ENCODE assay signal across 22 cellular contexts in the genomic region with DNA sequence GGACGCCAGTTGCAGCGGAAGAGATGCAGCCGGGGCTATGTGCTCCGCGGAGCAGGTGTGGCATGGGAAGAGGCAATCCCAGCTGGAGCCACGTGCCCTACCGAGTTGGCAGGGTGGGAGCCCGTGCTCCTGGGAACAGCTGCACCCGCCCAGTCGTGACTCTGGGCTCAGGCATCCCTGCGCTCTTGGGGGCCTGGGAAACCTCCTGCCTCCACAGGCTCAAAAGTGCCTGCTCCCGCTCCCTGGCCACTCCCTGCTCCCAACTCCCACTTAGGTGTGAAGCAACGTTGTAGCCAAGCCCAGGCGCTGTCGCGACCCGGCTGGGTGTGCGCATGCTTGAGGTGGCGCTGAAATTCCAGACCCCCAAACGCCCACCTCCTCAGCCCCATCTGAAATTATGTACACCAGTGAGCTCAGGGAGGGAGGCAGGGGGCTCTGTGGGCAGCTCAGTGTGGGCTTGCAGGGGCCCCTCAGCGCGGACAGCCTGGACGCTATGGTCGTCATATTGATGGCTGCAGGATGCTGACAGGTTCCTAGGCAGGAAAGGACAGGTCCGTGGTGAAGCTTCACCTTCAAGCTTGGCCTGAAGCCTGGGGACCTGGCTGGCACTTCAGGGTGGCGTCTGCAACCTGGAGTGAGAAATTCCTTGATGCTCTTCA.
A peak's percentile ranks its signal among the peaks of the same experiment; 100 is the strongest.
DNase-seq lines count a peak whose midpoint lies in the region; ATAC-seq and TF ChIP-seq lines count a peak whose summit lies in the region.
"Had no signal": no experiment of that assay in that cellular context is flagged by ENCODE, and none has a peak within 500 bp of the region (broad histone marks: within the 10 kb centered on the region; RNA-seq: fewer than 3 reads in every experiment).

No MANE protein-coding gene starts in this region.

- POLR2A ChIA-PET in activated CD8-positive, alpha-beta T cell treated with anti-CD3 and anti-CD28 coated beads for 36 hours (lab: Charles Lee), result no interaction called here

- no peaks in the 10 kb centered on the region for H3K9me3 ChIP-seq in lower lobe of right lung
- peaks cover 0 to 27% (median 7%) of the 10 kb centered on the region in 8 donors for H3K9me3 ChIP-seq in spleen
- H3K9me3 ChIP-seq in T-helper 17 cell (ENCODE audit: control insufficient read depth, low read length, poor library complexity, severe bottlenecking), result no peaks in the 10 kb centered on the region

- TF ChIP-seq CTCF in natural killer cell (IDR thresholded peaks at IDR 0.05) (no peak), lower lobe of right lung (IDR thresholded peaks at IDR 0.05) (no peak), spleen (IDR thresholded peaks at IDR 0.05 in 8 of 11, conservative IDR thresholded peaks at IDR 0.05 in 3 of 11) (no peak)
- no peak for TF ChIP-seq CTCF in activated CD8-positive, alpha-beta T cell treated with anti-CD3 and anti-CD28 coated beads for 36 hours (IDR thresholded peaks at IDR 0.05)

- H3K36me3 ChIP-seq in lower lobe of right lung, result no peaks in the 10 kb centered on the region
- H3K36me3 ChIP-seq in spleen, result no peaks in the 10 kb centered on the region
- H3K36me3 ChIP-seq: BLaER1 treated with 17β-estradiol and CSF1 and Interleukin-3, amounts not matched to agents 10 nM and 100 nM had no signal

- peak; percentile 13 to 28 for ATAC-seq in natural killer cell treated with Interleukin-12 subunit alpha and Interleukin-12 subunit beta and Interleukin-15 and Interleukin-18, amount 100 ng/mL, for 72 hours
- ATAC-seq in natural killer cell (no peak), lower lobe of right lung (peak; percentile 12 to 47), T-helper 17 cell (no peak)
- ATAC-seq in activated CD8-positive, alpha-beta T cell treated with anti-CD3 and anti-CD28 coated beads for 36 hours, result no peak
- no peak for ATAC-seq in stimulated activated naive CD8-positive, alpha-beta T cell treated with anti-CD3 and anti-CD28 coated beads, Interleukin-15, amount 100 ng/mL, for 72 hours
- ATAC-seq: Panc1 had no signal

- no peak for DNase-seq in natural killer cell treated with Interleukin-12 subunit alpha and Interleukin-12 subunit beta and Interleukin-15 and Interleukin-18, amount 100 ng/mL, for 72 hours (ENCODE audit: low spot score)
- no peak for DNase-seq in natural killer cell
- DNase-seq in lower lobe of right lung, result peak; percentile 37
- peak; percentile 64 for DNase-seq in spleen
- no peak for DNase-seq in activated CD8-positive, alpha-beta T cell treated with anti-CD3 and anti-CD28 coated beads for 36 hours
- no peak for DNase-seq in NCI-H187 (lab: John Stamatoyannopoulos, UW)
- no peak for DNase-seq in T-helper 17 cell
- DNase-seq in stimulated activated naive CD8-positive, alpha-beta T cell treated with anti-CD3 and anti-CD28 coated beads, Interleukin-15, amount 100 ng/mL, for 72 hours, result no peak
- DNase-seq: CD4-positive, alpha-beta T cell; H9; HFFc6; KBM-7; MV-4-11; NCI-H1105; NCI-H146; NCI-H2029 treated with DMSO at 0.1 percent for 48 hours; NCI-H2227 treated with DMSO at 0.1 percent for 48 hours; NCI-H526 treated with DMSO at 0.1 percent for 48 hours; SHP77 treated with DMSO at 0.1 percent for 48 hours had no signal

- H3K4me3 Mint-ChIP-seq in natural killer cell treated with Interleukin-12 subunit alpha and Interleukin-12 subunit beta and Interleukin-15 and Interleukin-18, amount 100 ng/mL, for 72 hours, result no peak overlapping the region
- H3K4me3 Mint-ChIP-seq in natural killer cell (no peak overlapping the region), T-helper 17 cell (no peak overlapping the region)
- H3K4me3 Mint-ChIP-seq in activated CD8-positive, alpha-beta T cell treated with anti-CD3 and anti-CD28 coated beads for 36 hours, result no peak overlapping the region
- H3K4me3 Mint-ChIP-seq in stimulated activated naive CD8-positive, alpha-beta T cell treated with anti-CD3 and anti-CD28 coated beads, Interleukin-15, amount 100 ng/mL, for 72 hours, result no peak overlapping the region
- H3K4me3 Mint-ChIP-seq: CD4-positive, alpha-beta T cell; H9; HFFc6 had no signal

- TF ChIP-seq POLR2A in spleen (IDR thresholded peaks at IDR 0.05), result no peak

- peaks cover 8% of the 10 kb centered on the region for H3K9me3 Mint-ChIP-seq in natural killer cell treated with Interleukin-12 subunit alpha and Interleukin-12 subunit beta and Interleukin-15 and Interleukin-18, amount 100 ng/mL, for 72 hours
- peaks cover 7 to 12% of the 10 kb centered on the region in 2 donors for H3K9me3 Mint-ChIP-seq in natural killer cell
- peaks cover 3% of the 10 kb centered on the region for H3K9me3 Mint-ChIP-seq in activated CD8-positive, alpha-beta T cell treated with anti-CD3 and anti-CD28 coated beads for 36 hours
- H3K9me3 Mint-ChIP-seq in stimulated activated naive CD8-positive, alpha-beta T cell treated with anti-CD3 and anti-CD28 coated beads, Interleukin-15, amount 100 ng/mL, for 72 hours, result no peaks in the 10 kb centered on the region
- H3K9me3 Mint-ChIP-seq: CD4-positive, alpha-beta T cell had no signal

- H3K27me3 ChIP-seq in lower lobe of right lung (ENCODE audit: low read depth) (no peaks in the 10 kb centered on the region), spleen (replicated peaks in 1 of 7) (no peaks in the 10 kb centered on the region)
- H3K27me3 ChIP-seq: BLaER1 treated with 17β-estradiol and CSF1 and Interleukin-3, amounts not matched to agents 10 nM and 100 nM had no signal

- H3K36me3 Mint-ChIP-seq in natural killer cell treated with Interleukin-12 subunit alpha and Interleukin-12 subunit beta and Interleukin-15 and Interleukin-18, amount 100 ng/mL, for 72 hours, result no peaks in the 10 kb centered on the region
- no peaks in the 10 kb centered on the region for H3K36me3 Mint-ChIP-seq in natural killer cell
- no peaks in the 10 kb centered on the region for H3K36me3 Mint-ChIP-seq in activated CD8-positive, alpha-beta T cell treated with anti-CD3 and anti-CD28 coated beads for 36 hours (ENCODE audit: low read depth)
- no peaks in the 10 kb centered on the region for H3K36me3 Mint-ChIP-seq in T-helper 17 cell (ENCODE audit: low read depth)

- H3K27ac Mint-ChIP-seq in natural killer cell treated with Interleukin-12 subunit alpha and Interleukin-12 subunit beta and Interleukin-15 and Interleukin-18, amount 100 ng/mL, for 72 hours, result no peak overlapping the region
- H3K27ac Mint-ChIP-seq in natural killer cell (no peak overlapping the region), T-helper 17 cell (no peak overlapping the region)
- no peak overlapping the region for H3K27ac Mint-ChIP-seq in activated CD8-positive, alpha-beta T cell treated with anti-CD3 and anti-CD28 coated beads for 36 hours
- H3K27ac Mint-ChIP-seq in stimulated activated naive CD8-positive, alpha-beta T cell treated with anti-CD3 and anti-CD28 coated beads, Interleukin-15, amount 100 ng/mL, for 72 hours, result no peak overlapping the region
- H3K27ac Mint-ChIP-seq: CD4-positive, alpha-beta T cell; H9; HFFc6 had no signal

- H3K4me3 ChIP-seq in lower lobe of right lung (no peak overlapping the region), spleen (no peak overlapping the region)
- H3K4me3 ChIP-seq: BLaER1 treated with 17β-estradiol and CSF1 and Interleukin-3, amounts not matched to agents 10 nM and 100 nM had no signal

- H3K27ac ChIP-seq in lower lobe of right lung, result no peak overlapping the region
- no peak overlapping the region for H3K27ac ChIP-seq in spleen
- H3K27ac ChIP-seq: BLaER1 treated with 17β-estradiol and CSF1 and Interleukin-3, amounts not matched to agents 10 nM and 100 nM; RWPE1 had no signal

- intact Hi-C loops in natural killer cell (cut with micrococcal nuclease), result no loop called here
- intact Hi-C loops in lower lobe of right lung (cut with DNase I), result no loop called here
- intact Hi-C loops in spleen (cut with DNase I; ENCODE audit: low total_unique reads), result no loop called here
- intact Hi-C loops in activated CD8-positive, alpha-beta T cell treated with anti-CD3 and anti-CD28 coated beads for 36 hours (cut with micrococcal nuclease), result no loop called here

- WGBS in spleen, 5 donors, result 89 to 95% (median 93%) methylated on average over 24 to 26 of the region's 26 CpGs

- H3K4me1 ChIP-seq in lower lobe of right lung, result no peaks in the 10 kb centered on the region
- no peaks in the 10 kb centered on the region for H3K4me1 ChIP-seq in spleen
- H3K4me1 ChIP-seq: BLaER1 treated with 17β-estradiol and CSF1 and Interleukin-3, amounts not matched to agents 10 nM and 100 nM had no signal

- H3K27me3 Mint-ChIP-seq in natural killer cell treated with Interleukin-12 subunit alpha and Interleukin-12 subunit beta and Interleukin-15 and Interleukin-18, amount 100 ng/mL, for 72 hours, result no peaks in the 10 kb centered on the region
- no peaks in the 10 kb centered on the region for H3K27me3 Mint-ChIP-seq in natural killer cell (ENCODE audit: low read depth in 2 of 2)
- H3K27me3 Mint-ChIP-seq in activated CD8-positive, alpha-beta T cell treated with anti-CD3 and anti-CD28 coated beads for 36 hours, result no peaks in the 10 kb centered on the region
- H3K27me3 Mint-ChIP-seq in T-helper 17 cell, result no peaks in the 10 kb centered on the region
- H3K27me3 Mint-ChIP-seq in stimulated activated naive CD8-positive, alpha-beta T cell treated with anti-CD3 and anti-CD28 coated beads, Interleukin-15, amount 100 ng/mL, for 72 hours, result no peaks in the 10 kb centered on the region
- H3K27me3 Mint-ChIP-seq: CD4-positive, alpha-beta T cell had no signal

- CTCF ChIA-PET in activated CD8-positive, alpha-beta T cell treated with anti-CD3 and anti-CD28 coated beads for 36 hours (lab: Charles Lee), result no interaction called here

- H3K4me1 Mint-ChIP-seq in natural killer cell treated with Interleukin-12 subunit alpha and Interleukin-12 subunit beta and Interleukin-15 and Interleukin-18, amount 100 ng/mL, for 72 hours (ENCODE audit: low read depth in 2 of 2), result no peaks in the 10 kb centered on the region
- no peaks in the 10 kb centered on the region for H3K4me1 Mint-ChIP-seq in natural killer cell
- no peaks in the 10 kb centered on the region for H3K4me1 Mint-ChIP-seq in activated CD8-positive, alpha-beta T cell treated with anti-CD3 and anti-CD28 coated beads for 36 hours (ENCODE audit: low read depth)
- no peaks in the 10 kb centered on the region for H3K4me1 Mint-ChIP-seq in T-helper 17 cell
- H3K4me1 Mint-ChIP-seq in stimulated activated naive CD8-positive, alpha-beta T cell treated with anti-CD3 and anti-CD28 coated beads, Interleukin-15, amount 100 ng/mL, for 72 hours, result no peaks in the 10 kb centered on the region

Comparison
In these comparisons a context has a peak if more than half of its experiments do, and no peak if none do; other contexts are left out.
1. ATAC-seq: peak in natural killer cell treated with Interleukin-12 subunit alpha and Interleukin-12 subunit beta and Interleukin-15 and Interleukin-18, amount 100 ng/mL, for 72 hours (2 of 2) and lower lobe of right lung (2 of 2); none in natural killer cell (0 of 3), activated CD8-positive, alpha-beta T cell treated with anti-CD3 and anti-CD28 coated beads for 36 hours (single experiment), T-helper 17 cell (single experiment) and stimulated activated naive CD8-positive, alpha-beta T cell treated with anti-CD3 and anti-CD28 coated beads, Interleukin-15, amount 100 ng/mL, for 72 hours (single experiment).
2. DNase-seq: peak in lower lobe of right lung (single experiment) and spleen (single experiment); none in natural killer cell treated with Interleukin-12 subunit alpha and Interleukin-12 subunit beta and Interleukin-15 and Interleukin-18, amount 100 ng/mL, for 72 hours (single experiment), natural killer cell (single experiment), activated CD8-positive, alpha-beta T cell treated with anti-CD3 and anti-CD28 coated beads for 36 hours (single experiment), NCI-H187 (0 of 2), T-helper 17 cell (0 of 3) and stimulated activated naive CD8-positive, alpha-beta T cell treated with anti-CD3 and anti-CD28 coated beads, Interleukin-15, amount 100 ng/mL, for 72 hours (0 of 2).